Comparison of ENCODE assay signal across 16 cellular contexts in the genomic region with DNA sequence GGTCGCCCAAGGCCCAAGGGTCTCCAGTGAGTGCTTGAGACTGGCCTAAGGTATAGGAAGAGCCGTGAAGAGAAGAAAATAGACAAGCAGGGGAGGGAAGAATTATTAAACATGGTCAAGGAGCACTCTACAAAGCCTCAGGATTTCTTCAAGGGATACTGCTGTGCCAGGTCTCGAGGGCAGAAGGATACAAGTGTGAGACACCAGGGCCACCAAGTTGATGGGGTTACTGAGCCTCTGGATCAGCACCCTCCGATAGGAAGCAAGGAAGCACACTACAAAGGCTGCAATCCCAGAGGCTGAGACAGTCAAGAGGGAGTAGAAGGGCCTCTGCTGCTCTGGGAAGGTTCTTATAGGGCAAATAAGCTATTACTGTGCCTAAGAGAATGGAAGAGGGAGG. TPM values are rescaled to one million over a fixed set of nuclear protein-coding genes. Genes with fewer than 3 reads are reported as not detected.
A peak's percentile ranks its signal among the peaks of the same experiment; 100 is the strongest.
DNase-seq lines count a peak whose midpoint lies in the region; ATAC-seq lines count a peak whose summit lies in the region.
"Had no signal": no experiment of that assay in that cellular context is flagged by ENCODE, and none has a peak within 500 bp of the region (broad histone marks: within the 10 kb centered on the region; RNA-seq: fewer than 3 reads in every experiment).

No MANE protein-coding gene starts in this region.

- peaks cover 67 to 93% (median 91%) of the 10 kb centered on the region in 3 donors for H3K4me1 Mint-ChIP-seq in CD8-positive, alpha-beta memory T cell
- H3K4me1 Mint-ChIP-seq in T-helper 17 cell (peaks cover 57% of the 10 kb centered on the region), memory B cell (peaks cover 50% of the 10 kb centered on the region)

- H3K18ac ChIP-seq in trophoblast cell (ENCODE audit: low read length) = no peak overlapping the region

- peaks cover 16 to 71% (median 37%) of the 10 kb centered on the region in 3 donors for H3K36me3 Mint-ChIP-seq in CD8-positive, alpha-beta memory T cell
- H3K36me3 Mint-ChIP-seq in T-helper 17 cell (ENCODE audit: low read depth) (peaks cover 13% of the 10 kb centered on the region), memory B cell (peaks cover 33% of the 10 kb centered on the region)

- H3K4ac ChIP-seq in trophoblast cell (ENCODE audit: low read depth, low read length) = no peak overlapping the region

- no peak overlapping the region for H3K23ac ChIP-seq in trophoblast cell (ENCODE audit: low read length)

- H3K4me3 ChIP-seq in BLaER1 (peak overlapping the region; percentile 65), trophoblast cell (ENCODE audit: low read depth, low read length) (no peak overlapping the region)
- peak overlapping the region; percentile 86 for H3K4me3 ChIP-seq in CD8-positive, alpha-beta memory T cell (ENCODE audit: low read length)
- H3K4me3 ChIP-seq: K562, lower lobe of right lung, upper lobe of left lung had no signal

- no peak for DNase-seq in CD8-positive, alpha-beta memory T cell
- DNase-seq in T-helper 17 cell (no peak), memory B cell (ENCODE audit: low spot score in 2 of 2) (no peak), trophoblast cell (no peak)
- no peak for DNase-seq in stimulated activated CD4-positive, alpha-beta T cell treated with anti-CD3 and anti-CD28 coated beads, Interleukin-12 subunit alpha, Interleukin-12 subunit beta, amount 100 ng/mL, for 4 hours
- DNase-seq: AML-193, anterior cingulate cortex, lower lobe of right lung, NCI-H146, NCI-H446, right cardiac atrium, upper lobe of left lung had no signal

- WGBS in trophoblast cell (ENCODE audit: extremely low coverage, insufficient coverage, insufficient read length) = no CpG with 5 or more reads among the region's 4 CpGs

- ATAC-seq in T-helper 17 cell (no peak), memory B cell (ENCODE audit: low read depth) (no peak), GM21360 (IDR thresholded peaks at IDR 0.05; ENCODE audit: unreplicated experiment) (no peak)
- ATAC-seq: right cardiac atrium had no signal

- H3K27me3 Mint-ChIP-seq in CD8-positive, alpha-beta memory T cell = no peaks in the 10 kb centered on the region
- H3K27me3 Mint-ChIP-seq in T-helper 17 cell (no peaks in the 10 kb centered on the region), memory B cell (no peaks in the 10 kb centered on the region)

- H3K4me2 ChIP-seq in BLaER1 (peak overlapping the region; percentile 96), trophoblast cell (ENCODE audit: low read length) (no peak overlapping the region)

- peak overlapping the region; percentile 92 to 100 (median 99) for H3K27ac Mint-ChIP-seq in CD8-positive, alpha-beta memory T cell
- H3K27ac Mint-ChIP-seq in T-helper 17 cell (peak overlapping the region; percentile 100), memory B cell (peak overlapping the region; percentile 99)

- no peaks in the 10 kb centered on the region for H3K79me2 ChIP-seq in trophoblast cell (ENCODE audit: control insufficient read depth, insufficient read depth, low read length, poor library complexity)

- H3K9ac ChIP-seq in BLaER1 (peak overlapping the region; percentile 91), trophoblast cell (ENCODE audit: low read length) (no peak overlapping the region)

- peaks cover 34% of the 10 kb centered on the region for H4K20me1 ChIP-seq in BLaER1

- no peak overlapping the region for H2BK120ac ChIP-seq in trophoblast cell (ENCODE audit: insufficient read depth, low read length, poor library complexity)

- H2BK5ac ChIP-seq in trophoblast cell (ENCODE audit: low read depth, low read length, poor library complexity) = no peak overlapping the region

- H3K27me3 ChIP-seq in BLaER1 = no peaks in the 10 kb centered on the region
- H3K27me3 ChIP-seq in CD8-positive, alpha-beta memory T cell (ENCODE audit: insufficient read depth, low read length, poor library complexity, severe bottlenecking) = no peaks in the 10 kb centered on the region
- H3K27me3 ChIP-seq in trophoblast cell (ENCODE audit: insufficient read depth, low read length) = no peaks in the 10 kb centered on the region
- H3K27me3 ChIP-seq: upper lobe of left lung had no signal

- no peaks in the 10 kb centered on the region for H3K9me3 Mint-ChIP-seq in CD8-positive, alpha-beta memory T cell
- no peaks in the 10 kb centered on the region for H3K9me3 Mint-ChIP-seq in memory B cell

- no peak overlapping the region for H3K14ac ChIP-seq in trophoblast cell (ENCODE audit: low read length)

- no peak overlapping the region for H4K12ac ChIP-seq in trophoblast cell (ENCODE audit: low read depth, low read length)

- H3K4me3 Mint-ChIP-seq in CD8-positive, alpha-beta memory T cell = peak overlapping the region in 6 of 7 donors; percentile 15 to 100 (median 97)
- H3K4me3 Mint-ChIP-seq in T-helper 17 cell = peak overlapping the region; percentile 93
- H3K4me3 Mint-ChIP-seq in memory B cell = no peak overlapping the region

- H3K27ac ChIP-seq in BLaER1 (peak overlapping the region; percentile 100), trophoblast cell (ENCODE audit: low read depth, low read length) (no peak overlapping the region)
- peak overlapping the region; percentile 88 for H3K27ac ChIP-seq in CD8-positive, alpha-beta memory T cell (ENCODE audit: low read depth, low read length)
- H3K27ac ChIP-seq: epithelial cell of prostate had no signal

- POLR2A ChIA-PET in CD8-positive, alpha-beta memory T cell (lab: Charles Lee) = interaction anchor here (0.6 to 12.2 kb wide), 6 partner anchors 14 to 72 kb away, joined by 3 to 491 read pairs (median 5); a partner anchor contains a TSS

- H3K36me3 ChIP-seq in BLaER1 (peaks cover 78% of the 10 kb centered on the region), trophoblast cell (ENCODE audit: control insufficient read depth in 1 of 2, insufficient read depth in 2 of 2, low read length in 2 of 2) (peaks cover 33 to 55% of the 10 kb centered on the region in 2 experiments)
- H3K36me3 ChIP-seq in CD8-positive, alpha-beta memory T cell (ENCODE audit: insufficient read depth, low read length) = peaks cover 46% of the 10 kb centered on the region

- no peak overlapping the region for H2BK12ac ChIP-seq in trophoblast cell (ENCODE audit: low read length)

- CTCF ChIA-PET in CD8-positive, alpha-beta memory T cell (lab: Charles Lee) = interaction anchor here (0.9 to 13.8 kb wide), 20 partner anchors 8 to 161 kb away, joined by 3 to 504 read pairs (median 6); a partner anchor contains a TSS

- H3K79me1 ChIP-seq in trophoblast cell (ENCODE audit: low read length) = no peaks in the 10 kb centered on the region

- H3K4me1 ChIP-seq in BLaER1 = peaks cover 97% of the 10 kb centered on the region
- peaks cover 78% of the 10 kb centered on the region for H3K4me1 ChIP-seq in CD8-positive, alpha-beta memory T cell (ENCODE audit: insufficient read depth, low read length)
- no peaks in the 10 kb centered on the region for H3K4me1 ChIP-seq in trophoblast cell (ENCODE audit: control insufficient read depth in 1 of 2, insufficient read depth in 2 of 2, low read length in 2 of 2)

- H3K9me3 ChIP-seq in BLaER1 (no peaks in the 10 kb centered on the region), T-helper 17 cell (ENCODE audit: control insufficient read depth, low read length, poor library complexity, severe bottlenecking) (no peaks in the 10 kb centered on the region), trophoblast cell (ENCODE audit: insufficient read depth, low read depth, low read length) (no peaks in the 10 kb centered on the region)
- H3K9me3 ChIP-seq in CD8-positive, alpha-beta memory T cell (ENCODE audit: low read length) = no peaks in the 10 kb centered on the region
- H3K9me3 ChIP-seq: lower lobe of right lung, upper lobe of left lung had no signal

- no peak overlapping the region for H2AK5ac ChIP-seq in trophoblast cell (ENCODE audit: low read length)

- no peak overlapping the region for H2AFZ ChIP-seq in trophoblast cell (ENCODE audit: insufficient read depth, low read length, poor library complexity)

- H4K8ac ChIP-seq in trophoblast cell (ENCODE audit: low read depth, low read length) = no peak overlapping the region

- no peak overlapping the region for H4K91ac ChIP-seq in trophoblast cell (ENCODE audit: low read depth, low read length)

RNA-seq across cellular contexts. Expression of a gene that starts 6.5 kb away (rescaled TPM):
- 100 to 1,000 TPM; 145 to 149 TPM for total RNA-seq in CD8-positive, alpha-beta memory T cell
- polyA plus RNA-seq in CD8-positive, alpha-beta memory T cell = 97.5 TPM
- 10 to 100 TPM; 41.3 to 50.6 TPM for total RNA-seq in T-helper 17 cell
- polyA plus RNA-seq in trophoblast cell (2013) = 63.5 and 64.6 TPM in 2 replicates

RNA-seq across cellular contexts. Expression of a gene that starts 16.9 kb away (rescaled TPM):
- 10 to 100 TPM; 14.4 to 15.0 TPM for total RNA-seq in CD8-positive, alpha-beta memory T cell
- 4.0 TPM for polyA plus RNA-seq in CD8-positive, alpha-beta memory T cell
- total RNA-seq in T-helper 17 cell = 10 to 100 TPM; 30.5 to 32.8 TPM
- polyA plus RNA-seq in trophoblast cell (2013) = 1.1 and 1.3 TPM in 2 replicates
